ENCODE assay signal across 17 cellular contexts in the genomic region with DNA sequence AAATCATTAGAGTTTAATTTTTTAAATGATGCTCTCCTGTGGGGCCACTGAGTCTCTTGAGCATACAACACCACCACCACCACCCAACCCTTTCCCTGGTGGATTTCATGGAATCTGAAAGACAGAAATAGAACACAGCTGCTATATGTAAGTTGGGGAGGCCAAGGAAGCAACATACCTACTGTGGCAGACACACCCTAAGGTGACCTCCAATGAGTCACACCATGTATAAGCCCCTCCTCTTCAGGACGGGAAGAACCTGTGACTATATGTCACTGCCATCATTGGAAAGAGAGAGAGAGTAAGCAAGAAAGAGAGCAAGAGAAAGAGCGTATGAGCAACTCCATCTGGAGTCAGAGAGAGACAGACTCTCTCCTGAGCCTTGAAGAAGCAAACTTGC.
DNase-seq lines count a peak whose midpoint lies in the region; FAIRE-seq and TF ChIP-seq lines count a peak whose summit lies in the region.
"Had no signal": no experiment of that assay in that cellular context is flagged by ENCODE, and none has a peak within 500 bp of the region (broad histone marks: within the 10 kb centered on the region; RNA-seq: fewer than 3 reads in every experiment).

No MANE protein-coding gene starts in this region.

- no peak for TF ChIP-seq POLR2A in H1 (IDR thresholded peaks at IDR 0.05; ENCODE audit: control extremely low read depth in 1 of 2, low read depth in 2 of 2, low read length in 2 of 2)

- H3K36me3 ChIP-seq in H1 (ENCODE audit: control insufficient read depth in 2 of 4, insufficient read depth in 4 of 4, low read length in 3 of 4) (peaks cover 0 to 4% (median 0%) of the 10 kb centered on the region in 4 experiments; a peak in 1 of 8 replicates), neuronal stem cell (replicated peaks in 1 of 2; ENCODE audit: control insufficient read depth in 2 of 2, insufficient read depth in 2 of 2, low read length in 2 of 2) (no peaks in the 10 kb centered on the region)

- no peak for TF ChIP-seq CTCF in H1 (IDR thresholded peaks at IDR 0.05; ENCODE audit: control extremely low read depth in 1 of 3, insufficient read depth in 1 of 3, low read depth in 1 of 3, low read length in 3 of 3)
- no peak for TF ChIP-seq CTCF in glutamatergic neuron (IDR thresholded peaks at IDR 0.05; ENCODE audit: partially characterized antibody, unreplicated experiment)

- no peak for FAIRE-seq in H1 (lab: Jason Lieb, UNC)
- FAIRE-seq: G401.6, GM12878, GM18507 had no signal

- H4K5ac ChIP-seq in H1 (ENCODE audit: insufficient read length, low read depth, low read length), result no peak overlapping the region

- no peak overlapping the region for H2BK5ac ChIP-seq in H1 (ENCODE audit: low read depth, low read length)
- no peak overlapping the region for H2BK5ac ChIP-seq in neuronal stem cell (ENCODE audit: low read length)

- H3K36me3 Mint-ChIP-seq in glutamatergic neuron (ENCODE audit: unreplicated experiment), result peaks cover 4% of the 10 kb centered on the region
- H3K36me3 Mint-ChIP-seq: CD4-positive, CD25-positive, alpha-beta regulatory T cell; CD8-positive, alpha-beta T cell had no signal

- H4K91ac ChIP-seq in H1 (replicated peaks; ENCODE audit: insufficient read length, low read length), result no peak overlapping the region
- no peak overlapping the region for H4K91ac ChIP-seq in neuronal stem cell (ENCODE audit: low read depth, low read length, poor library complexity)

- no peak overlapping the region for H2AK5ac ChIP-seq in H1 (ENCODE audit: low read depth, low read length)
- H2AK5ac ChIP-seq in neuronal stem cell (ENCODE audit: low read depth, low read length), result no peak overlapping the region

- H3K4me3 Mint-ChIP-seq in glutamatergic neuron (ENCODE audit: unreplicated experiment), result no peak overlapping the region
- H3K4me3 Mint-ChIP-seq: CD4-positive, CD25-positive, alpha-beta regulatory T cell; CD8-positive, alpha-beta T cell had no signal

- no peaks in the 10 kb centered on the region for H3K79me2 ChIP-seq in H1 (ENCODE audit: control insufficient read depth in 1 of 2, insufficient read depth in 2 of 2, low read length in 2 of 2)

- H2BK20ac ChIP-seq in H1 (ENCODE audit: low read length), result no peak overlapping the region

- POLR2A ChIA-PET in H1 (lab: Charles Lee; ENCODE audit: partially characterized antibody), result no interaction called here

- no peaks in the 10 kb centered on the region for H3K23me2 ChIP-seq in H1 (ENCODE audit: low read depth, low read length)

- peaks cover 6 to 7% of the 10 kb centered on the region in 2 experiments; a peak in 3 of 4 replicates for H3K9me3 ChIP-seq in H1 (ENCODE audit: insufficient read depth in 2 of 2, low read depth in 1 of 2, low read length in 1 of 2)
- H3K9me3 ChIP-seq in neuronal stem cell (replicated peaks in 1 of 2; ENCODE audit: control insufficient read depth in 2 of 2, insufficient read depth in 1 of 2, low read depth in 1 of 2, low read length in 2 of 2), result peaks cover 0 to 6% of the 10 kb centered on the region in 2 donors

- H3K27me3 Mint-ChIP-seq in glutamatergic neuron (ENCODE audit: unreplicated experiment), result no peaks in the 10 kb centered on the region

- H3K4me1 Mint-ChIP-seq in glutamatergic neuron (ENCODE audit: low read depth, unreplicated experiment), result peaks cover 3% of the 10 kb centered on the region
- H3K4me1 Mint-ChIP-seq: CD4-positive, CD25-positive, alpha-beta regulatory T cell had no signal

- H3K18ac ChIP-seq in H1 (ENCODE audit: extremely low read depth, low read length) (no peak overlapping the region; the same call in 1 of the 2 replicates), neuronal stem cell (ENCODE audit: low read length) (peak overlapping the region; percentile 19)

- H3K4me2 ChIP-seq in H1 (ENCODE audit: insufficient read depth in 1 of 2, low read depth in 2 of 2, low read length in 2 of 2), result no peak overlapping the region
- no peak overlapping the region for H3K4me2 ChIP-seq in neuronal stem cell (ENCODE audit: insufficient read depth, low read length, poor library complexity, severe bottlenecking)

- no peak overlapping the region for H3K4me3 ChIP-seq in H1 (ENCODE audit: extremely low read depth in 1 of 4, insufficient read depth in 2 of 4, low read depth in 3 of 4, low read length in 4 of 4)
- H3K4me3 ChIP-seq in neuronal stem cell (ENCODE audit: low read length in 2 of 2), result no peak overlapping the region
- H3K4me3 ChIP-seq: GM12878 had no signal

- H2BK120ac ChIP-seq in H1 (replicated peaks; ENCODE audit: low read depth, low read length) (no peak overlapping the region), neuronal stem cell (ENCODE audit: low read depth, low read length) (no peak overlapping the region)

- H3K27me3 ChIP-seq in H1 (replicated peaks in 1 of 4; ENCODE audit: control insufficient read depth in 3 of 4, extremely low read depth in 1 of 4, insufficient read depth in 3 of 4, low read length in 3 of 4), result no peaks in the 10 kb centered on the region
- peaks cover 0 to 4% (median 0%) of the 10 kb centered on the region in 3 experiments for H3K27me3 ChIP-seq in neuronal stem cell (ENCODE audit: control insufficient read depth in 3 of 3, insufficient read depth in 3 of 3, low read depth in 1 of 3, low read length in 3 of 3)

- TF ChIP-seq RAD21 in H1 (IDR thresholded peaks at IDR 0.05 in 1 of 2, conservative IDR thresholded peaks at IDR 0.05 in 1 of 2; ENCODE audit: low read depth in 2 of 2, low read length in 2 of 2), result no peak

- H3K27ac ChIP-seq in H1 (ENCODE audit: low read depth, low read length) (no peak overlapping the region), epithelial cell of prostate (no peak overlapping the region), neuronal stem cell (replicated peaks; ENCODE audit: low read length) (no peak overlapping the region)

- no peak overlapping the region for H3K27ac Mint-ChIP-seq in glutamatergic neuron (ENCODE audit: unreplicated experiment)
- H3K27ac Mint-ChIP-seq: CD4-positive, CD25-positive, alpha-beta regulatory T cell; CD8-positive, alpha-beta T cell had no signal

- CTCF ChIA-PET in H1 (lab: Charles Lee; ENCODE audit: partially characterized antibody), result no interaction called here

- H2BK12ac ChIP-seq in H1 (ENCODE audit: low read depth, low read length) (no peak overlapping the region), neuronal stem cell (ENCODE audit: low read length) (no peak overlapping the region)

- H3K56ac ChIP-seq in H1 (replicated peaks; ENCODE audit: insufficient read length, low read depth, low read length), result no peak overlapping the region

- H3K23ac ChIP-seq in H1 (ENCODE audit: insufficient read length) (no peak overlapping the region), neuronal stem cell (ENCODE audit: low read depth, low read length, poor library complexity) (no peak overlapping the region)

- no peaks in the 10 kb centered on the region for H3K79me1 ChIP-seq in H1 (ENCODE audit: low read depth, low read length)
- H3K79me1 ChIP-seq in neuronal stem cell (ENCODE audit: low read depth, low read length), result no peaks in the 10 kb centered on the region

- TF ChIP-seq EP300 in H1 (IDR thresholded peaks at IDR 0.05; ENCODE audit: borderline replicate concordance in 1 of 2, low read depth in 2 of 2, low read length in 2 of 2), result no peak

- H2AFZ ChIP-seq in H1 (ENCODE audit: low read length) (no peak overlapping the region), neuronal stem cell (ENCODE audit: low read length) (no peak overlapping the region)

- H3K4me1 ChIP-seq in H1 (replicated peaks in 1 of 4; ENCODE audit: control insufficient read depth in 3 of 4, insufficient read depth in 4 of 4, low read length in 3 of 4), result no peaks in the 10 kb centered on the region
- no peaks in the 10 kb centered on the region for H3K4me1 ChIP-seq in neuronal stem cell (ENCODE audit: control insufficient read depth in 2 of 2, insufficient read depth in 1 of 2, low read depth in 1 of 2, low read length in 2 of 2)
- H3K4me1 ChIP-seq: Caco-2 had no signal

- H3K14ac ChIP-seq in H1 (ENCODE audit: insufficient read length), result no peak overlapping the region
- H3K14ac ChIP-seq in neuronal stem cell (ENCODE audit: low read length), result peak overlapping the region; percentile 63

- 60% methylated on average over 1 of the region's 2 CpGs; no CpG with 5 or more reads in 1 of the 2 experiments for WGBS in H1 (ENCODE audit: extremely low coverage in 1 of 2, insufficient coverage in 1 of 2, insufficient read length in 1 of 2, insufficient replicate concordance in 2 of 2, low coverage in 1 of 2, low lambda C conversion rate in 2 of 2, missing lambda C conversion rate in 1 of 2), 2 experiments
- no CpG with 5 or more reads among the region's 2 CpGs for WGBS in neuronal stem cell (ENCODE audit: extremely low coverage in 2 of 2, insufficient read length in 2 of 2, insufficient replicate concordance in 1 of 2), 2 donors

- H4K8ac ChIP-seq in H1 (ENCODE audit: extremely low read depth, insufficient read depth, low read length) (no peak overlapping the region), neuronal stem cell (ENCODE audit: low read depth, low read length) (no peak overlapping the region)

- H4K20me1 ChIP-seq in H1 (replicated peaks in 1 of 2; ENCODE audit: control insufficient read depth in 1 of 2, insufficient read depth in 2 of 2, low read length in 2 of 2), result no peaks in the 10 kb centered on the region

- H3K4ac ChIP-seq in H1 (replicated peaks; ENCODE audit: insufficient read length, low read depth, low read length), result no peak overlapping the region
- no peak overlapping the region for H3K4ac ChIP-seq in neuronal stem cell (ENCODE audit: low read length)

- DNase-seq in H1 (ENCODE audit: low read depth in 1 of 2, low spot score in 2 of 2), result no peak
- peak; percentile 10 for DNase-seq in epithelial cell of prostate (ENCODE audit: low read depth, low spot score)
- DNase-seq in neuronal stem cell (ENCODE audit: low spot score), result no peak
- DNase-seq in NCI-H1092 treated with DMSO at 0.1 percent for 48 hours (lab: John Stamatoyannopoulos, UW), result no peak
- DNase-seq in CD1c-positive myeloid dendritic cell (ENCODE audit: extremely low spot score), result no peak
- no peak for DNase-seq in glutamatergic neuron
- DNase-seq: C1 segment of cervical spinal cord; Caco-2; CD4-positive, CD25-positive, alpha-beta regulatory T cell; CD8-positive, alpha-beta T cell; DMS153; DND-41; H7; HCEC 1CT had no signal

- H3K9ac ChIP-seq in H1 (replicated peaks in 1 of 4; ENCODE audit: extremely low read depth in 1 of 4, low read depth in 3 of 4, low read length in 3 of 4) (no peak overlapping the region), neuronal stem cell (ENCODE audit: low read depth, low read length, poor library complexity) (no peak overlapping the region)

- no peaks in the 10 kb centered on the region for H3K9me3 Mint-ChIP-seq in glutamatergic neuron (ENCODE audit: unreplicated experiment)
- H3K9me3 Mint-ChIP-seq: CD8-positive, alpha-beta T cell had no signal

- 0 out of 2 replicates have a peak overlapping the region, but pooled peaks have one; percentile 37 for H2BK15ac ChIP-seq in H1 (ENCODE audit: low read length)
- no peak overlapping the region for H2BK15ac ChIP-seq in neuronal stem cell (ENCODE audit: low read length)

TF ChIP-seq in H1, 55 proteins besides CTCF, POLR2A, EP300 and RAD21 (continues in another document):
- TF ChIP-seq ZNF274 (IDR thresholded peaks at IDR 0.05; ENCODE audit: borderline replicate concordance, extremely low read depth, low read length) (no peak), TBP (IDR thresholded peaks at IDR 0.05; ENCODE audit: low read depth, low read length) (no peak), BCL11A (IDR thresholded peaks at IDR 0.05; ENCODE audit: low read depth in 2 of 2, low read length in 2 of 2) (no peak), POLR2AphosphoS5 (IDR thresholded peaks at IDR 0.05; ENCODE audit: low read depth, low read length) (no peak)
